ENCODE assay signal across 8 cellular contexts in genomic region chr20:17569616-17570346, GRCh38. TPM values are rescaled to one million over a fixed set of nuclear protein-coding genes. Genes with fewer than 3 reads are reported as not detected.
A peak's percentile ranks its signal among the peaks of the same experiment; 100 is the strongest.
DNase-seq lines count a peak whose midpoint lies in the region; ATAC-seq and TF ChIP-seq lines count a peak whose summit lies in the region.

Gene DSTN (plus strand): TSS chr20:17570075. CDS start chr20:17570209, 134 bp downstream.

- intact Hi-C loops in left ventricle myocardium superior (cut with micrococcal nuclease) (no loop called here), prostate gland (cut with DNase I) (loop anchor here (5.0 kb wide), 1 partner anchor 43 kb away; no protein-coding TSS in a partner anchor)

- peak; percentile 98 for TF ChIP-seq POLR2A in prostate gland (IDR thresholded peaks at IDR 0.05)

- H3K9me3 ChIP-seq in prostate gland: no peaks in the 10 kb centered on the region

- H3K4me3 ChIP-seq in prostate gland: peak within 1 kb of the TSS; percentile 91 to 100
- H3K4me3 ChIP-seq in urinary bladder (ENCODE audit: low read depth, low read length): peak within 1 kb of the TSS; percentile 94

- H3K27me3 ChIP-seq in prostate gland (replicated peaks; ENCODE audit: insufficient read depth): no peaks in the 10 kb centered on the region

- DNase-seq in NCI-H146 treated with DMSO at 0.1 percent for 48 hours (lab: John Stamatoyannopoulos, UW; ENCODE audit: unreplicated experiment) (peak; percentile 92), T-helper 2 cell (peak; percentile 78 to 92 (median 82)), left ventricle myocardium superior (peak; percentile 97), prostate gland (ENCODE audit: low spot score) (peak; percentile 93)

- H3K27ac ChIP-seq in angular gyrus (ENCODE audit: low read depth, low read length) (peak within 1 kb of the TSS; percentile 85), prostate gland (peak within 1 kb of the TSS; percentile 96 to 100), urinary bladder (ENCODE audit: low read depth) (peak within 1 kb of the TSS; percentile 99)

- H3K4me1 ChIP-seq in prostate gland (replicated peaks): peaks cover 6% of the 10 kb centered on the region
- H3K4me1 ChIP-seq in urinary bladder (ENCODE audit: insufficient read depth): peaks cover 1% of the 10 kb centered on the region

- under 1% methylated on average over 54 of the region's 70 CpGs for WGBS in prostate gland
- WGBS in urinary bladder: under 1% methylated on average over 70 of the region's 70 CpGs

- TF ChIP-seq CTCF in prostate gland (IDR thresholded peaks at IDR 0.05): peak in 1 of 4 experiments; percentile 22

- H3K36me3 ChIP-seq in prostate gland: no peaks in the 10 kb centered on the region
- no peaks in the 10 kb centered on the region for H3K36me3 ChIP-seq in urinary bladder (ENCODE audit: insufficient read depth)

- ATAC-seq in GM18499 (IDR thresholded peaks at IDR 0.05; ENCODE audit: insufficient read depth, unreplicated experiment) (peak; percentile 58), HG02884 (IDR thresholded peaks at IDR 0.05; ENCODE audit: unreplicated experiment) (peak; percentile 83), left ventricle myocardium superior (peak; percentile 91)

RNA-seq across cellular contexts. Expression of gene DSTN, which starts in this region (rescaled TPM):
- total RNA-seq in left ventricle myocardium superior: 836 TPM
- 100 to 1,000 TPM; 284 to 559 TPM for total RNA-seq in prostate gland
- total RNA-seq in urinary bladder: 589 TPM
- polyA plus RNA-seq in urinary bladder: 2,115 TPM

Comparison
In these comparisons a context has a peak if more than half of its experiments do, and no peak if none do; other contexts are left out.
1. Peak in every context shown above with its lines: DNase-seq, ATAC-seq, H3K4me3 ChIP-seq and H3K27ac ChIP-seq.